Comparison of ENCODE assay signal across 20 cellular contexts in genomic region chr1:157497987-157498781, GRCh38. TPM values are rescaled to one million over a fixed set of nuclear protein-coding genes. Genes with fewer than 3 reads are reported as not detected.
A peak's percentile ranks its signal among the peaks of the same experiment; 100 is the strongest.
DNase-seq lines count a peak whose midpoint lies in the region; ATAC-seq, FAIRE-seq and TF ChIP-seq lines count a peak whose summit lies in the region.
"Had no signal": no experiment of that assay in that cellular context is flagged by ENCODE, and none has a peak within 500 bp of the region (broad histone marks: within the 10 kb centered on the region; RNA-seq: fewer than 3 reads in every experiment).

No MANE protein-coding gene starts in this region.

- TF ChIP-seq CTCF in mammary epithelial cell (conservative IDR thresholded peaks at IDR 0.05 in 1 of 2, IDR thresholded peaks at IDR 0.05 in 1 of 2; ENCODE audit: extremely low read depth in 1 of 2, insufficient read depth in 1 of 2, low read depth in 1 of 2, low read length in 2 of 2) (no peak), breast epithelium (IDR thresholded peaks at IDR 0.05) (no peak), K562 (IDR thresholded peaks at IDR 0.05 in 2 of 3, conservative IDR thresholded peaks at IDR 0.05 in 1 of 3; ENCODE audit: insufficient read depth in 2 of 3, low read depth in 1 of 3, low read length in 3 of 3) (no peak)

- no peak for TF ChIP-seq EP300 in K562 (IDR thresholded peaks at IDR 0.05; ENCODE audit: low read length)

- H3K4me1 ChIP-seq in mammary epithelial cell (ENCODE audit: insufficient read depth, low read length) (no peaks in the 10 kb centered on the region), breast epithelium (no peaks in the 10 kb centered on the region), K562 (replicated peaks in 1 of 2; ENCODE audit: control insufficient read depth in 2 of 2, insufficient read depth in 2 of 2, low read length in 2 of 2) (peaks cover 0 to 4% of the 10 kb centered on the region in 2 experiments; a peak in 3 of 5 replicates), mucosa of rectum (ENCODE audit: control insufficient read depth in 2 of 2, insufficient read depth in 2 of 2, low read length in 2 of 2) (peaks cover 12 to 21% of the 10 kb centered on the region in 2 donors)
- H3K4me1 ChIP-seq: BLaER1 treated with 17β-estradiol and CSF1 and Interleukin-3, amounts not matched to agents 10 nM and 100 nM had no signal

- H3K27me3 ChIP-seq in mammary epithelial cell (ENCODE audit: insufficient read depth, low read length) = no peaks in the 10 kb centered on the region
- no peaks in the 10 kb centered on the region for H3K27me3 ChIP-seq in breast epithelium
- H3K27me3 ChIP-seq in K562 (ENCODE audit: control insufficient read depth in 2 of 2, insufficient read depth in 2 of 2, low read length in 2 of 2) = peaks cover 0 to 9% of the 10 kb centered on the region in 2 experiments; a peak in 2 of 5 replicates
- H3K27me3 ChIP-seq in mucosa of rectum (ENCODE audit: control insufficient read depth in 2 of 2, insufficient read depth in 2 of 2, low read length in 2 of 2) = no peaks in the 10 kb centered on the region
- H3K27me3 ChIP-seq: BLaER1 treated with 17β-estradiol and CSF1 and Interleukin-3, amounts not matched to agents 10 nM and 100 nM had no signal

- H4K20me1 ChIP-seq in mammary epithelial cell (ENCODE audit: insufficient read depth, low read length) = no peaks in the 10 kb centered on the region
- no peaks in the 10 kb centered on the region for H4K20me1 ChIP-seq in K562 (replicated peaks; ENCODE audit: control insufficient read depth, insufficient read depth, low read length)
- H4K20me1 ChIP-seq: BLaER1 treated with 17β-estradiol and CSF1 and Interleukin-3, amounts not matched to agents 10 nM and 100 nM had no signal

- H2AFZ ChIP-seq in mammary epithelial cell (ENCODE audit: low read depth, low read length) (no peak overlapping the region), K562 (ENCODE audit: low read depth, low read length) (no peak overlapping the region)
- H2AFZ ChIP-seq: GM23248 had no signal

- no peak for FAIRE-seq in K562 (lab: Jason Lieb, UNC)
- FAIRE-seq: G401.6, GM19239, H54 had no signal

- POLR2A ChIA-PET in K562 (lab: Yijun Ruan, JAX) = no interaction called here

- ATAC-seq in K562 = no peak
- ATAC-seq in GM19455 (IDR thresholded peaks at IDR 0.05; ENCODE audit: unreplicated experiment) = no peak
- ATAC-seq: HCT116 had no signal

- CTCF ChIA-PET in mammary epithelial cell (lab: Charles Lee; ENCODE audit: low non-redundant PET) (no interaction called here), K562 (lab: Yijun Ruan, JAX; ENCODE audit: low intra/inter-chr PET ratio) (interaction anchor here (0.7 kb wide), 1 partner anchor 543 kb away, joined by 4 read pairs; no protein-coding TSS in a partner anchor)

- no peak for TF ChIP-seq POLR2A in breast epithelium (IDR thresholded peaks at IDR 0.05)
- no peak for TF ChIP-seq POLR2A in K562 (conservative IDR thresholded peaks at IDR 0.05)

- no peaks in the 10 kb centered on the region for H3K36me3 ChIP-seq in mammary epithelial cell (ENCODE audit: insufficient read depth, low read length)
- no peaks in the 10 kb centered on the region for H3K36me3 ChIP-seq in breast epithelium
- H3K36me3 ChIP-seq in K562 (ENCODE audit: control insufficient read depth, insufficient read depth, low read length) = no peaks in the 10 kb centered on the region
- no peaks in the 10 kb centered on the region for H3K36me3 ChIP-seq in mucosa of rectum (ENCODE audit: control insufficient read depth in 2 of 2, insufficient read depth in 2 of 2, low read length in 2 of 2)
- H3K36me3 ChIP-seq: BLaER1 treated with 17β-estradiol and CSF1 and Interleukin-3, amounts not matched to agents 10 nM and 100 nM had no signal

- no peak overlapping the region for H3K4me2 ChIP-seq in mammary epithelial cell (ENCODE audit: insufficient read depth, low read depth, low read length)
- H3K4me2 ChIP-seq in K562 (ENCODE audit: insufficient read depth, low read length) = no peak overlapping the region
- H3K4me2 ChIP-seq: BLaER1 treated with 17β-estradiol and CSF1 and Interleukin-3, amounts not matched to agents 10 nM and 100 nM had no signal

- dilution Hi-C loops in mammary epithelial cell (cut with HindIII; ENCODE audit: low sequenced_read_pairs) = loop anchor here (25.0 kb wide), 1 partner anchor 311 kb away; no protein-coding TSS in a partner anchor

- no peaks in the 10 kb centered on the region for H3K79me2 ChIP-seq in mammary epithelial cell (ENCODE audit: insufficient read depth, low read length)
- no peaks in the 10 kb centered on the region for H3K79me2 ChIP-seq in K562 (ENCODE audit: control insufficient read depth, insufficient read depth, low read length)

- 74% methylated on average over 3 of the region's 3 CpGs for WGBS in mammary epithelial cell (ENCODE audit: low coverage, missing lambda C conversion rate)
- WGBS in K562 (ENCODE audit: insufficient coverage, low coverage, missing lambda C conversion rate) = 6% methylated on average over 2 of the region's 3 CpGs

- H3K4me3 ChIP-seq in mammary epithelial cell (replicated peaks in 1 of 3; ENCODE audit: insufficient read depth in 1 of 3, low read depth in 2 of 3, low read length in 3 of 3) (no peak overlapping the region), breast epithelium (no peak overlapping the region), K562 (no peak overlapping the region), mucosa of rectum (ENCODE audit: low read length in 2 of 2) (peak overlapping the region in 1 of 2 donors; percentile 29)
- H3K4me3 ChIP-seq: BLaER1 treated with 17β-estradiol and CSF1 and Interleukin-3, amounts not matched to agents 10 nM and 100 nM; GM23248 had no signal

- no peak for TF ChIP-seq RAD21 in K562 (CRISPR knock-in tag; conservative IDR thresholded peaks at IDR 0.05 in 1 of 2, IDR thresholded peaks at IDR 0.05 in 1 of 2)

- BruUV-seq in mammary epithelial cell (replicated peaks; lab: Mats Ljungman, UMichigan) = no TSS peak
- no TSS peak for BruUV-seq in K562 (replicated peaks; lab: Mats Ljungman, UMichigan)

- in situ Hi-C loops in mammary epithelial cell (cut with MboI; ENCODE audit: low sequenced_read_pairs in 2 of 2) (loop anchor here in 1 of 2 donors (10.0 kb wide), 2 partner anchors 123 to 303 kb away; no protein-coding TSS in a partner anchor), K562 (cut with MboI) (loop anchor here (10.0 kb wide), 2 partner anchors 333 to 403 kb away; partner anchors contain the start of gene ETV3L)

- H3K9me1 ChIP-seq in K562 (ENCODE audit: control insufficient read depth, insufficient read depth, low read length) = no peaks in the 10 kb centered on the region

- intact Hi-C loops in mammary epithelial cell (cut with micrococcal nuclease) = loop anchor here (5.0 kb wide), 1 partner anchor 449 kb away; no protein-coding TSS in a partner anchor
- intact Hi-C loops in breast epithelium (cut with DNase I; ENCODE audit: low total_unique reads) = loop anchor here (10.0 kb wide), 1 partner anchor 313 kb away; no protein-coding TSS in a partner anchor
- intact Hi-C loops in K562 (cut with micrococcal nuclease) = loop anchor here (2.0 to 10.0 kb wide), 3 partner anchors 305 to 403 kb away; partner anchors contain the start of gene ETV3L

- DNase-seq in mammary epithelial cell (peak; percentile 7), breast epithelium (ENCODE audit: low spot score in 2 of 2) (no peak), K562 (ENCODE audit: extremely low read depth in 1 of 4, low spot score in 3 of 4) (no peak), iPS-NIHi7 (ENCODE audit: extremely low spot score) (no peak), DMS53 (lab: John Stamatoyannopoulos, UW) (no peak), NCI-H510A treated with DMSO at 0.1 percent for 48 hours (lab: John Stamatoyannopoulos, UW) (no peak)
- DNase-seq: 8988T; AML-193; CD4-positive, CD25-positive, alpha-beta regulatory T cell; DMS79 treated with DMSO at 0.1 percent for 48 hours; EL; GM23248; KBM-7 had no signal

- H3K9ac ChIP-seq in mammary epithelial cell (ENCODE audit: insufficient read depth, low read length) = no peak overlapping the region
- H3K9ac ChIP-seq in K562 (ENCODE audit: insufficient read depth in 1 of 2, low read depth in 2 of 2, low read length in 2 of 2) = no peak overlapping the region
- H3K9ac ChIP-seq in mucosa of rectum (ENCODE audit: low read depth in 1 of 2, low read length in 2 of 2) = no peak overlapping the region
- H3K9ac ChIP-seq: BLaER1 treated with 17β-estradiol and CSF1 and Interleukin-3, amounts not matched to agents 10 nM and 100 nM; GM23248 had no signal

- H3K27ac ChIP-seq in mammary epithelial cell (ENCODE audit: insufficient read depth, low read depth, low read length) (no peak overlapping the region), breast epithelium (no peak overlapping the region), K562 (ENCODE audit: extremely low read depth, low read depth, low read length) (no peak overlapping the region), mucosa of rectum (ENCODE audit: low read depth in 2 of 2, low read length in 2 of 2) (peak overlapping the region; percentile 57 to 66)
- H3K27ac ChIP-seq: BLaER1 treated with 17β-estradiol and CSF1 and Interleukin-3, amounts not matched to agents 10 nM and 100 nM; GM23248 had no signal

- no peaks in the 10 kb centered on the region for H3K9me3 ChIP-seq in mammary epithelial cell (replicated peaks; ENCODE audit: insufficient read depth, low read length)
- no peaks in the 10 kb centered on the region for H3K9me3 ChIP-seq in breast epithelium
- no peaks in the 10 kb centered on the region for H3K9me3 ChIP-seq in K562 (replicated peaks; ENCODE audit: control insufficient read depth, insufficient read depth, low read depth, low read length)
- no peaks in the 10 kb centered on the region for H3K9me3 ChIP-seq in mucosa of rectum (ENCODE audit: control insufficient read depth in 2 of 2, low read length in 2 of 2)

RNA-seq across cellular contexts. Expression of gene FCRL5, which starts 54.1 kb away (rescaled TPM):
- total RNA-seq in mammary epithelial cell (not detected), breast epithelium (1 to 10 TPM in 2 of 3 donors, not detected in 1; 1.6 to 5.2 TPM), K562 (2014; rRNA removed) (not detected in 2 replicates), K562 (2014; rRNA removed; fragmentation: Illumina TruSeq; extraction: Trizol) (not detected in 2 replicates), K562 (2015; rRNA removed; fragmentation: Illumina TruSeq; extraction: Trizol) (not detected in 2 replicates), K562 (2021) (not detected in 2 replicates)
- polyA plus RNA-seq in mammary epithelial cell (not detected), K562 (2011; rRNA removed) (not detected in 2 replicates), K562 (2014; fragmentation: Illumina TruSeq; extraction: Trizol) (not detected in 2 replicates), K562 (2014; fragmentation: Nextera tagmentation; extraction: Ambion mirVana) (not detected), K562 (2014; rRNA removed) (not detected in 2 replicates)
- not detected for polyA minus RNA-seq in mammary epithelial cell
- not detected in 2 replicates for total RNA-seq in K562 (2011; cell fraction: chromatin; rRNA removed; ENCODE audit: low replicate concordance)
- total RNA-seq in K562 (2011; cell fraction: nucleolus; rRNA removed) = not detected in 2 replicates
- not detected in 2 replicates for total RNA-seq in K562 (2011; cell fraction: nucleoplasm; rRNA removed)
- polyA plus RNA-seq in K562 (2011; cell fraction: cytosol; rRNA removed) = not detected in 2 replicates
- polyA plus RNA-seq in K562 (2011; cell fraction: nucleus; rRNA removed) = not detected in 2 replicates
- polyA plus RNA-seq in K562 (2012) = not detected in 2 replicates
- not detected in 2 replicates for polyA minus RNA-seq in K562 (2011; rRNA and poly(A)+ RNA removed)
- not detected in 2 replicates for polyA minus RNA-seq in K562 (2011; cell fraction: cytosol; rRNA and poly(A)+ RNA removed)
- not detected in 2 replicates for polyA minus RNA-seq in K562 (2011; cell fraction: nucleus; rRNA and poly(A)+ RNA removed)
- total RNA-seq: GM23248 had no signal
- polyA plus RNA-seq: CD4-positive, CD25-positive, alpha-beta regulatory T cell; GM23248 had no signal

Comparison
In these comparisons a context has a peak if more than half of its experiments do, and no peak if none do; other contexts are left out.
1. H3K27ac ChIP-seq: peak in mucosa of rectum (2 of 2); none in mammary epithelial cell (single experiment), breast epithelium (0 of 2) and K562 (single experiment).